ENCODE assay signal across 30 cellular contexts in genomic region chr4:123846627-123847026, GRCh38.
"Had no signal": no experiment of that assay in that cellular context is flagged by ENCODE, and none has a peak within 500 bp of the region (broad histone marks: within the 10 kb centered on the region; RNA-seq: fewer than 3 reads in every experiment).

No MANE protein-coding gene starts in this region.

- DNase-seq: activated CD4-positive, alpha-beta memory T cell treated with anti-CD3 and anti-CD28 coated beads, Interleukin-2, amount 10 ng/mL, durations not matched to agents 7 days and 5 days; activated CD4-positive, alpha-beta T cell treated with anti-CD3 and anti-CD28 coated beads for 1 hour; activated CD4-positive, alpha-beta T cell treated with anti-CD3 and anti-CD28 coated beads for 4 hours; activated CD4-positive, alpha-beta T cell treated with anti-CD3 and anti-CD28 coated beads, Interleukin-2, amount 10 ng/mL, durations not matched to agents 7 days and 5 days; activated CD4-positive, alpha-beta T cell treated with anti-CD3 and anti-CD28 coated beads, Interleukin-2, amount 50 U/mL, for 4 hours; activated CD8-positive, alpha-beta memory T cell treated with anti-CD3 and anti-CD28 coated beads, Interleukin-2, amount 50 U/mL, for 48 hours; activated gamma-delta T cell; activated naive CD4-positive, alpha-beta T cell; activated naive CD4-positive, alpha-beta T cell treated with anti-CD3 and anti-CD28 coated beads, Interleukin-2, amount 10 ng/mL, durations not matched to agents 7 days and 5 days; activated naive CD8-positive, alpha-beta T cell treated with anti-CD3 and anti-CD28 coated beads, Interleukin-2, amount 10 ng/mL, durations not matched to agents 7 days and 5 days; activated T-cell treated with anti-CD3 and anti-CD28 coated beads for 4 hours; activated T-cell treated with anti-CD3 and anti-CD28 coated beads, Interleukin-2, amount 50 U/mL, for 24 hours; activated T-cell treated with anti-CD3 and anti-CD28 coated beads, Interleukin-2, amount 50 U/mL, for 72 hours; amniotic stem cell; anterior cingulate cortex; brain microvascular endothelial cell; dorsolateral prefrontal cortex; effector memory CD4-positive, alpha-beta T cell; endodermal cell; foreskin keratinocyte; gastrocnemius medialis; glutamatergic neuron; heart left ventricle; T-helper 2 cell had no signal

- H3K27me3 ChIP-seq: brain microvascular endothelial cell, dorsolateral prefrontal cortex, foreskin keratinocyte, gastrocnemius medialis, heart left ventricle had no signal

- H3K4me1 Mint-ChIP-seq: activated CD4-positive, alpha-beta memory T cell treated with anti-CD3 and anti-CD28 coated beads, Interleukin-2, amount 10 ng/mL, durations not matched to agents 7 days and 5 days; activated CD4-positive, alpha-beta T cell treated with anti-CD3 and anti-CD28 coated beads, Interleukin-2, amount 10 ng/mL, durations not matched to agents 7 days and 5 days; activated naive CD4-positive, alpha-beta T cell treated with anti-CD3 and anti-CD28 coated beads, Interleukin-2, amount 10 ng/mL, durations not matched to agents 7 days and 5 days; activated naive CD8-positive, alpha-beta T cell treated with anti-CD3 and anti-CD28 coated beads, Interleukin-2, amount 10 ng/mL, durations not matched to agents 7 days and 5 days; central memory CD8-positive, alpha-beta T cell had no signal

- H3K4me3 ChIP-seq: coronary artery, dorsolateral prefrontal cortex, gastrocnemius medialis, heart left ventricle had no signal

- H3K9me3 ChIP-seq: gastrocnemius medialis had no signal

- H3K36me3 Mint-ChIP-seq: activated naive CD4-positive, alpha-beta T cell treated with anti-CD3 and anti-CD28 coated beads, Interleukin-2, amount 10 ng/mL, durations not matched to agents 7 days and 5 days; activated naive CD4-positive, alpha-beta T cell treated with anti-CD3 and anti-CD28 coated beads, Interleukin-2, amount 50 U/mL, for 72 hours; activated naive CD8-positive, alpha-beta T cell treated with anti-CD3 and anti-CD28 coated beads, Interleukin-2, amount 10 ng/mL, durations not matched to agents 7 days and 5 days had no signal

- H3K36me3 ChIP-seq: brain microvascular endothelial cell, gastrocnemius medialis, heart left ventricle had no signal

- H3K27ac ChIP-seq: brain microvascular endothelial cell, coronary artery, dorsolateral prefrontal cortex, foreskin keratinocyte had no signal

- H3K27ac Mint-ChIP-seq: activated CD4-positive, alpha-beta memory T cell treated with anti-CD3 and anti-CD28 coated beads, Interleukin-2, amount 10 ng/mL, durations not matched to agents 7 days and 5 days; activated CD4-positive, alpha-beta T cell treated with anti-CD3 and anti-CD28 coated beads, Interleukin-2, amount 10 ng/mL, durations not matched to agents 7 days and 5 days; activated naive CD4-positive, alpha-beta T cell treated with anti-CD3 and anti-CD28 coated beads, Interleukin-2, amount 10 ng/mL, durations not matched to agents 7 days and 5 days; activated naive CD4-positive, alpha-beta T cell treated with anti-CD3 and anti-CD28 coated beads, Interleukin-2, amount 50 U/mL, for 72 hours; activated naive CD8-positive, alpha-beta T cell treated with anti-CD3 and anti-CD28 coated beads, Interleukin-2, amount 10 ng/mL, durations not matched to agents 7 days and 5 days; activated T-cell treated with anti-CD3 and anti-CD28 coated beads, Interleukin-2, amount 50 U/mL, for 24 hours; activated T-cell treated with anti-CD3 and anti-CD28 coated beads, Interleukin-2, amount 50 U/mL, for 72 hours; dendritic cell treated with granulocyte-macrophage colony-stimulating factor and Interleukin-4, amounts not matched to agents 40 ng/mL and 50 ng/mL, for 4 days; endodermal cell; WTC11 had no signal

- H3K9me3 Mint-ChIP-seq: activated CD4-positive, alpha-beta memory T cell treated with anti-CD3 and anti-CD28 coated beads, Interleukin-2, amount 10 ng/mL, durations not matched to agents 7 days and 5 days; activated CD4-positive, alpha-beta T cell treated with anti-CD3 and anti-CD28 coated beads, Interleukin-2, amount 10 ng/mL, durations not matched to agents 7 days and 5 days; activated naive CD4-positive, alpha-beta T cell treated with anti-CD3 and anti-CD28 coated beads, Interleukin-2, amount 10 ng/mL, durations not matched to agents 7 days and 5 days; activated naive CD4-positive, alpha-beta T cell treated with anti-CD3 and anti-CD28 coated beads, Interleukin-2, amount 50 U/mL, for 72 hours; activated naive CD8-positive, alpha-beta T cell treated with anti-CD3 and anti-CD28 coated beads, Interleukin-2, amount 10 ng/mL, durations not matched to agents 7 days and 5 days; activated T-cell treated with anti-CD3 and anti-CD28 coated beads, Interleukin-2, amount 50 U/mL, for 24 hours; activated T-cell treated with anti-CD3 and anti-CD28 coated beads, Interleukin-2, amount 50 U/mL, for 72 hours; dendritic cell treated with granulocyte-macrophage colony-stimulating factor and Interleukin-4, amounts not matched to agents 40 ng/mL and 50 ng/mL, for 4 days had no signal

- ATAC-seq: activated naive CD4-positive, alpha-beta T cell treated with anti-CD3 and anti-CD28 coated beads, Interleukin-2, amount 50 U/mL, for 72 hours; activated T-cell treated with anti-CD3 and anti-CD28 coated beads, Interleukin-2, amount 50 U/mL, for 72 hours; esophagus mucosa; foreskin keratinocyte; gastrocnemius medialis; heart left ventricle; WTC11 had no signal

- H3K4me3 Mint-ChIP-seq: activated CD4-positive, alpha-beta memory T cell treated with anti-CD3 and anti-CD28 coated beads, Interleukin-2, amount 10 ng/mL, durations not matched to agents 7 days and 5 days; activated CD4-positive, alpha-beta T cell treated with anti-CD3 and anti-CD28 coated beads, Interleukin-2, amount 10 ng/mL, durations not matched to agents 7 days and 5 days; activated naive CD4-positive, alpha-beta T cell treated with anti-CD3 and anti-CD28 coated beads, Interleukin-2, amount 10 ng/mL, durations not matched to agents 7 days and 5 days; activated naive CD8-positive, alpha-beta T cell treated with anti-CD3 and anti-CD28 coated beads, Interleukin-2, amount 10 ng/mL, durations not matched to agents 7 days and 5 days; activated T-cell treated with anti-CD3 and anti-CD28 coated beads, Interleukin-2, amount 50 U/mL, for 24 hours; activated T-cell treated with anti-CD3 and anti-CD28 coated beads, Interleukin-2, amount 50 U/mL, for 72 hours; central memory CD8-positive, alpha-beta T cell; dendritic cell treated with granulocyte-macrophage colony-stimulating factor and Interleukin-4, amounts not matched to agents 40 ng/mL and 50 ng/mL, for 4 days; endodermal cell; WTC11 had no signal

- H3K4me1 ChIP-seq: foreskin keratinocyte had no signal

- H3K27me3 Mint-ChIP-seq: activated CD4-positive, alpha-beta memory T cell treated with anti-CD3 and anti-CD28 coated beads, Interleukin-2, amount 10 ng/mL, durations not matched to agents 7 days and 5 days; activated CD4-positive, alpha-beta T cell treated with anti-CD3 and anti-CD28 coated beads, Interleukin-2, amount 10 ng/mL, durations not matched to agents 7 days and 5 days; activated naive CD4-positive, alpha-beta T cell treated with anti-CD3 and anti-CD28 coated beads, Interleukin-2, amount 10 ng/mL, durations not matched to agents 7 days and 5 days; central memory CD8-positive, alpha-beta T cell; dendritic cell treated with granulocyte-macrophage colony-stimulating factor and Interleukin-4, amounts not matched to agents 40 ng/mL and 50 ng/mL, for 4 days had no signal
